Comparison of ENCODE assay signal across 1 cellular context in genomic region chr19:3881272-3882040, GRCh38.
TF ChIP-seq lines count a peak whose summit lies in the region.

No MANE protein-coding gene starts in this region.

TF ChIP-seq in K562, 482 proteins besides CTCF, POLR2A, EP300 and RAD21 (continued from another document):
- peak; percentile 56; the same call in 1 of the 2 replicates for TF ChIP-seq ZNF384 (IDR thresholded peaks at IDR 0.05; ENCODE audit: low read depth, low read length)
- peak; percentile 21; the same call in 1 of the 2 replicates for TF ChIP-seq EGR1 (conservative IDR thresholded peaks at IDR 0.05)
- TF ChIP-seq ZBTB34 (CRISPR knock-in tag; IDR thresholded peaks at IDR 0.05), result no peak
